Comparison of ENCODE assay signal across 9 cellular contexts in the genomic region with DNA sequence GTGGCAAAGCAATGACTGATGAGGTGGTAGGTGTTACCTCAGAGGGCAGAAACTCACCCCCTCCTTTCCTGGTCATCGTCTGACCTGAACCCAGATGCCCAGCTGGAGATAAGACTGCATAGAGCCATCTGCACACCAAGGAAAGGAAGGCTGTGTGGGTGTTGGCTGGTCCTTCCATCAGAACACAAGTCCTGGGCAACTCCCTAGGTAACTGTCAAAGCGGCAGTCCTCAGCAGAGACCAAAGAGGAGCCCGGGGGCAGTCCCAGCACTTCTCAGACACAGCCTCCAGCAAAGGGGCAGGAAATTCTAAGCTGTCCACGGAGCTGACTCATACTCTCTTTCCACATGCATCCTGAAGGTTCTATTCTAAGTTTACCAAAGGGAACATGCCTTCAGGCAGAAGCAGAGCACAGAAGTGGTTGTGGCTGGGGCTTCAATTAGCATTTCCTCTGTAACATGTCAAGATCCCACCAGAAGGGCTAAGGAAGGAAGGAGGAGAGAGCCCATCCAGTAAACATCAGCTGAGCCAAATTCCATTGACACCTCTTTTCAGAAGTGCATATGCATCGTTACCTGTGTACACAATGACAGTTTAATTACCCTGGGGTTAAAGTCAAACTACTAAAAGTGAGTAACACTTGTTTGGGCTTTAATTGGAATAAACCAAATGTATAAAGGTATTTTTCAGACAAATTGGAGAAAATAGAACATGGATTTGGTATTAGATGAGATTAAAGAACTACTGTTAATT. TPM values are rescaled to one million over a fixed set of nuclear protein-coding genes. Genes with fewer than 3 reads are reported as not detected.
DNase-seq lines count a peak whose midpoint lies in the region; ATAC-seq and TF ChIP-seq lines count a peak whose summit lies in the region.
"Had no signal": no experiment of that assay in that cellular context is flagged by ENCODE, and none has a peak within 500 bp of the region (broad histone marks: within the 10 kb centered on the region; RNA-seq: fewer than 3 reads in every experiment).

No MANE protein-coding gene starts in this region.

- H3K4me3 Mint-ChIP-seq in chondrocyte (ENCODE audit: unreplicated experiment) (no peak overlapping the region), osteocyte (ENCODE audit: unreplicated experiment) (no peak overlapping the region)

- H3K4me1 Mint-ChIP-seq in chondrocyte (ENCODE audit: low read depth), result peaks cover 62% of the 10 kb centered on the region
- H3K4me1 Mint-ChIP-seq in osteocyte (ENCODE audit: unreplicated experiment), result peaks cover 63% of the 10 kb centered on the region

- H3K9me3 Mint-ChIP-seq in chondrocyte (ENCODE audit: low read depth) (no peaks in the 10 kb centered on the region), osteocyte (ENCODE audit: unreplicated experiment) (no peaks in the 10 kb centered on the region)

- H3K27me3 ChIP-seq in WERI-Rb-1 (ENCODE audit: insufficient read depth, low read depth, severe bottlenecking), result no peaks in the 10 kb centered on the region

- no peaks in the 10 kb centered on the region for H3K36me3 ChIP-seq in WERI-Rb-1

- H3K9me3 ChIP-seq in WERI-Rb-1 (ENCODE audit: severe bottlenecking), result no peaks in the 10 kb centered on the region

- DNase-seq in GM03348 (ENCODE audit: low spot score) (peak; percentile 78), NCI-H226 (peak; percentile 94), chondrocyte (ENCODE audit: low spot score) (no peak), osteocyte (ENCODE audit: extremely low spot score, unreplicated experiment) (peak; percentile 83), NCI-H146 treated with DMSO at 0.1 percent for 48 hours (lab: John Stamatoyannopoulos, UW; ENCODE audit: unreplicated experiment) (no peak), WERI-Rb-1 (no peak)
- DNase-seq in activated CD4-positive, CD25-positive, alpha-beta regulatory T cell (lab: John Stamatoyannopoulos, UW), result no peak
- DNase-seq: right cardiac atrium had no signal

- no peak for TF ChIP-seq CTCF in chondrocyte (IDR thresholded peaks at IDR 0.05)
- TF ChIP-seq CTCF in osteocyte (IDR thresholded peaks at IDR 0.05), result no peak
- no peak for TF ChIP-seq CTCF in WERI-Rb-1 (IDR thresholded peaks at IDR 0.05; ENCODE audit: low read depth, low read length)

- no peak for ATAC-seq in HG03520 (IDR thresholded peaks at IDR 0.05; ENCODE audit: unreplicated experiment)

- H3K27me3 Mint-ChIP-seq in chondrocyte (ENCODE audit: low read depth) (no peaks in the 10 kb centered on the region), osteocyte (ENCODE audit: unreplicated experiment) (no peaks in the 10 kb centered on the region)

- no peak overlapping the region for H3K27ac ChIP-seq in WERI-Rb-1

- H3K36me3 Mint-ChIP-seq in chondrocyte (ENCODE audit: low read depth) (no peaks in the 10 kb centered on the region), osteocyte (ENCODE audit: unreplicated experiment) (peaks cover 4% of the 10 kb centered on the region)

- H3K4me3 ChIP-seq in WERI-Rb-1 (ENCODE audit: low read depth, low read length), result no peak overlapping the region

- H3K27ac Mint-ChIP-seq in chondrocyte (ENCODE audit: unreplicated experiment) (peak overlapping the region; percentile 72), osteocyte (ENCODE audit: unreplicated experiment) (peak overlapping the region; percentile 52)

RNA-seq across cellular contexts. Expression of gene SPRED2, which starts 54.7 kb away (rescaled TPM):
- total RNA-seq in chondrocyte (21.5 to 26.1 TPM (median 23.1 TPM) in 3 replicates), osteocyte (44.4 and 46.3 TPM in 2 replicates)

Comparison
In these comparisons a context has a peak if more than half of its experiments do, and no peak if none do; other contexts are left out.
1. DNase-seq: peak in GM03348 (single experiment), NCI-H226 (single experiment) and osteocyte (single experiment); none in chondrocyte (single experiment), activated CD4-positive, CD25-positive, alpha-beta regulatory T cell (0 of 4), NCI-H146 treated with DMSO at 0.1 percent for 48 hours (single experiment) and WERI-Rb-1 (single experiment).